ENCODE assay signal across 31 cellular contexts in genomic region chr21:26055010-26055409, GRCh38.
"Had no signal": no experiment of that assay in that cellular context is flagged by ENCODE, and none has a peak within 500 bp of the region (broad histone marks: within the 10 kb centered on the region; RNA-seq: fewer than 3 reads in every experiment).

No MANE protein-coding gene starts in this region.

- H3K27ac ChIP-seq: adrenal gland, colonic mucosa, gastrocnemius medialis, left ventricle myocardium inferior, ovary, psoas muscle, sigmoid colon, upper lobe of left lung had no signal

- FAIRE-seq: islet of Langerhans had no signal

- H3K27me3 ChIP-seq: adrenal gland, body of pancreas, colonic mucosa, dorsolateral prefrontal cortex, gastrocnemius medialis, ovary, sigmoid colon, upper lobe of left lung had no signal

- H3K36me3 ChIP-seq: colonic mucosa, gastrocnemius medialis, ovary had no signal

- DNase-seq: activated CD4-positive, alpha-beta T cell treated with anti-CD3 and anti-CD28 coated beads for 48 hours; activated CD4-positive, alpha-beta T cell treated with anti-CD3 and anti-CD28 coated beads, Interleukin-2, amount 50 U/mL, for 48 hours; activated CD8-positive, alpha-beta memory T cell treated with anti-CD3 and anti-CD28 coated beads for 24 hours; activated effector memory CD4-positive, alpha-beta T cell treated with Interleukin-2 at 50 U/mL for 16 hours; activated naive CD4-positive, alpha-beta T cell treated with anti-CD3 and anti-CD28 coated beads for 36 hours; activated naive CD8-positive, alpha-beta T cell treated with anti-CD3 and anti-CD28 coated beads for 36 hours; adrenal gland; aorta; body of pancreas; colonic mucosa; dorsolateral prefrontal cortex; effector memory CD4-positive, alpha-beta T cell; erythroblast; gastrocnemius medialis; glutamatergic neuron; left ventricle myocardium inferior; mucosa of descending colon; ovary; psoas muscle; sigmoid colon; stimulated activated CD4-positive, alpha-beta T cell treated with anti-CD3 and anti-CD28 coated beads, Interleukin-1b, Interleukin-23, amount 100 ng/mL, for 48 hours; stimulated activated CD4-positive, alpha-beta T cell treated with anti-CD3 and anti-CD28 coated beads, Interleukin-4, amount 100 ng/mL, for 4 hours; stimulated activated CD8-positive, alpha-beta memory T cell treated with anti-CD3 and anti-CD28 coated beads, Interleukin-4, amount 100 ng/mL, for 48 hours; stimulated activated naive CD8-positive, alpha-beta T cell treated with anti-CD3 and anti-CD28 coated beads, Interleukin-15, amount 100 ng/mL, for 72 hours; substantia nigra; upper lobe of left lung had no signal

- ATAC-seq: activated CD4-positive, CD25-positive, alpha-beta regulatory T cell treated with anti-CD3 and anti-CD28 coated beads, Interleukin-2, amount 50 U/mL, for 24 hours; body of pancreas; gastrocnemius medialis; mucosa of descending colon; natural killer cell treated with Interleukin-12 subunit alpha and Interleukin-12 subunit beta and Interleukin-15 and Interleukin-18, amount 100 ng/mL, for 72 hours; psoas muscle; stimulated activated memory B cell treated with anti-CD40 and anti-IgM and Interleukin-4, amounts not matched to agents 10 μg/mL and 1 μg/mL and 100 μg/mL, for 72 hours; stimulated activated naive CD8-positive, alpha-beta T cell treated with anti-CD3 and anti-CD28 coated beads, Interleukin-15, amount 100 ng/mL, for 72 hours had no signal

- H3K4me1 Mint-ChIP-seq: stimulated activated memory B cell treated with anti-CD40 and anti-IgM and Interleukin-4, amounts not matched to agents 10 μg/mL and 1 μg/mL and 100 μg/mL, for 72 hours; stimulated activated naive CD8-positive, alpha-beta T cell treated with anti-CD3 and anti-CD28 coated beads, Interleukin-15, amount 100 ng/mL, for 72 hours had no signal

- H3K4me3 ChIP-seq: adrenal gland, body of pancreas, colonic mucosa, dorsolateral prefrontal cortex, gastrocnemius medialis, left ventricle myocardium inferior, mucosa of descending colon, ovary, psoas muscle, sigmoid colon, smooth muscle cell, upper lobe of left lung had no signal

- H3K4me1 ChIP-seq: colonic mucosa, gastrocnemius medialis, psoas muscle, upper lobe of left lung had no signal

- H3K4me3 Mint-ChIP-seq: activated naive CD4-positive, alpha-beta T cell treated with anti-CD3 and anti-CD28 coated beads for 36 hours; activated naive CD8-positive, alpha-beta T cell treated with anti-CD3 and anti-CD28 coated beads for 36 hours; natural killer cell treated with Interleukin-12 subunit alpha and Interleukin-12 subunit beta and Interleukin-15 and Interleukin-18, amount 100 ng/mL, for 72 hours; stimulated activated memory B cell treated with anti-CD40 and anti-IgM and Interleukin-4, amounts not matched to agents 10 μg/mL and 1 μg/mL and 100 μg/mL, for 72 hours; stimulated activated naive CD8-positive, alpha-beta T cell treated with anti-CD3 and anti-CD28 coated beads, Interleukin-15, amount 100 ng/mL, for 72 hours had no signal

- H3K36me3 Mint-ChIP-seq: natural killer cell treated with Interleukin-12 subunit alpha and Interleukin-12 subunit beta and Interleukin-15 and Interleukin-18, amount 100 ng/mL, for 72 hours had no signal

- H3K9me3 ChIP-seq: adrenal gland, body of pancreas, colonic mucosa, gastrocnemius medialis, left ventricle myocardium inferior, mucosa of descending colon, ovary, psoas muscle, sigmoid colon, upper lobe of left lung had no signal

- H3K27ac Mint-ChIP-seq: activated naive CD4-positive, alpha-beta T cell treated with anti-CD3 and anti-CD28 coated beads for 36 hours; activated naive CD8-positive, alpha-beta T cell treated with anti-CD3 and anti-CD28 coated beads for 36 hours; natural killer cell treated with Interleukin-12 subunit alpha and Interleukin-12 subunit beta and Interleukin-15 and Interleukin-18, amount 100 ng/mL, for 72 hours; stimulated activated memory B cell treated with anti-CD40 and anti-IgM and Interleukin-4, amounts not matched to agents 10 μg/mL and 1 μg/mL and 100 μg/mL, for 72 hours; stimulated activated naive CD8-positive, alpha-beta T cell treated with anti-CD3 and anti-CD28 coated beads, Interleukin-15, amount 100 ng/mL, for 72 hours had no signal

- H3K27me3 Mint-ChIP-seq: activated naive CD8-positive, alpha-beta T cell treated with anti-CD3 and anti-CD28 coated beads for 36 hours; natural killer cell treated with Interleukin-12 subunit alpha and Interleukin-12 subunit beta and Interleukin-15 and Interleukin-18, amount 100 ng/mL, for 72 hours; stimulated activated memory B cell treated with anti-CD40 and anti-IgM and Interleukin-4, amounts not matched to agents 10 μg/mL and 1 μg/mL and 100 μg/mL, for 72 hours; stimulated activated naive CD8-positive, alpha-beta T cell treated with anti-CD3 and anti-CD28 coated beads, Interleukin-15, amount 100 ng/mL, for 72 hours had no signal

- H3K9me3 Mint-ChIP-seq: activated naive CD4-positive, alpha-beta T cell treated with anti-CD3 and anti-CD28 coated beads for 36 hours; activated naive CD8-positive, alpha-beta T cell treated with anti-CD3 and anti-CD28 coated beads for 36 hours; natural killer cell treated with Interleukin-12 subunit alpha and Interleukin-12 subunit beta and Interleukin-15 and Interleukin-18, amount 100 ng/mL, for 72 hours; stimulated activated memory B cell treated with anti-CD40 and anti-IgM and Interleukin-4, amounts not matched to agents 10 μg/mL and 1 μg/mL and 100 μg/mL, for 72 hours; stimulated activated naive CD8-positive, alpha-beta T cell treated with anti-CD3 and anti-CD28 coated beads, Interleukin-15, amount 100 ng/mL, for 72 hours had no signal
